ENCODE assay signal across 27 cellular contexts in the genomic region with DNA sequence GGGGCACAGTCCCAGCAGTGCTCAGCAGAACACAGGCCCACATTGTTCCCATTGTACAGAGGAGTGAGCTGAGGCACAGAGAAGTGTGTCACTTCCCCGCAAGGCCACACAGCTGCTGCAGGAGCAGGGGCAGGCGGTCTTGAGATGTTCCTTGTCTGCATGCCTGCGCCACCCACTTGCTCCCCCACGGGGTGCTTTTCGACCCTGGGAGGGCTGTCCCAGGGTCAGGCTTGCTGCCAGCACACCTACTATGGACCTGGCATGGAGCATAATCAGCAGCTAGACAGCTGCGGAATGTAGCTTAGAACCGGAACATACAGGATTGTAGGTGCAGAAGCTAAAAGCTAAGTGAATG. TPM values are rescaled to one million over a fixed set of nuclear protein-coding genes. Genes with fewer than 3 reads are reported as not detected.
A peak's percentile ranks its signal among the peaks of the same experiment; 100 is the strongest.
DNase-seq lines count a peak whose midpoint lies in the region; ATAC-seq and TF ChIP-seq lines count a peak whose summit lies in the region.
"Had no signal": no experiment of that assay in that cellular context is flagged by ENCODE, and none has a peak within 500 bp of the region (broad histone marks: within the 10 kb centered on the region; RNA-seq: fewer than 3 reads in every experiment).

No MANE protein-coding gene starts in this region.

- H3K9me3 Mint-ChIP-seq in activated T-cell treated with anti-CD3 and anti-CD28 coated beads, Interleukin-2, amount 50 U/mL, for 72 hours: no peaks in the 10 kb centered on the region
- H3K9me3 Mint-ChIP-seq in stimulated activated naive CD8-positive, alpha-beta T cell treated with anti-CD3 and anti-CD28 coated beads, Interleukin-15, amount 100 ng/mL, for 72 hours: no peaks in the 10 kb centered on the region
- H3K9me3 Mint-ChIP-seq: CD4-positive, alpha-beta memory T cell had no signal

- H3K27ac ChIP-seq in lower lobe of right lung: no peak overlapping the region
- H3K27ac ChIP-seq in suprapubic skin: no peak overlapping the region
- H3K27ac ChIP-seq: 22Rv1, BLaER1 had no signal

- H3K27me3 ChIP-seq in lower lobe of right lung (ENCODE audit: low read depth) (no peaks in the 10 kb centered on the region), suprapubic skin (no peaks in the 10 kb centered on the region)
- H3K27me3 ChIP-seq: BLaER1 had no signal

- H3K4me3 Mint-ChIP-seq in activated T-cell treated with anti-CD3 and anti-CD28 coated beads, Interleukin-2, amount 50 U/mL, for 72 hours: no peak overlapping the region
- H3K4me3 Mint-ChIP-seq in stimulated activated naive CD8-positive, alpha-beta T cell treated with anti-CD3 and anti-CD28 coated beads, Interleukin-15, amount 100 ng/mL, for 72 hours: no peak overlapping the region
- H3K4me3 Mint-ChIP-seq: CD4-positive, alpha-beta memory T cell; GM23338 had no signal

- DNase-seq in activated T-cell treated with anti-CD3 and anti-CD28 coated beads, Interleukin-2, amount 50 U/mL, for 1 hour: peak; percentile 3
- DNase-seq in activated T-cell treated with anti-CD3 and anti-CD28 coated beads, Interleukin-2, amount 50 U/mL, for 72 hours: no peak
- DNase-seq in NB4 (ENCODE audit: low read depth): no peak
- DNase-seq in lower lobe of right lung: peak; percentile 28
- peak; percentile 29 to 49 for DNase-seq in suprapubic skin (ENCODE audit: low spot score in 2 of 2)
- no peak for DNase-seq in NCI-H446 treated with DMSO at 0.1 percent for 48 hours (lab: John Stamatoyannopoulos, UW)
- no peak for DNase-seq in stimulated activated naive CD8-positive, alpha-beta T cell treated with anti-CD3 and anti-CD28 coated beads, Interleukin-15, amount 100 ng/mL, for 72 hours
- DNase-seq: ACHN; CD4-positive, alpha-beta memory T cell; DMS 273 treated with DMSO at 0.1 percent for 48 hours; DMS79 treated with DMSO at 0.1 percent for 48 hours; KBM-7; NCI-H1092 treated with DMSO at 0.1 percent for 48 hours; NCI-H146; NCI-H2029; NCI-H2227 treated with DMSO at 0.1 percent for 48 hours; NCI-H524; NCI-H774; NK-92 treated with Interleukin-12 subunit alpha and Interleukin-12 subunit beta, amount 100 ng/mL, for 24 hours; SIG-M5; SK-N-SH had no signal

- no peaks in the 10 kb centered on the region for H3K27me3 Mint-ChIP-seq in activated T-cell treated with anti-CD3 and anti-CD28 coated beads, Interleukin-2, amount 50 U/mL, for 72 hours (ENCODE audit: low read depth)
- H3K27me3 Mint-ChIP-seq in stimulated activated naive CD8-positive, alpha-beta T cell treated with anti-CD3 and anti-CD28 coated beads, Interleukin-15, amount 100 ng/mL, for 72 hours: no peaks in the 10 kb centered on the region
- H3K27me3 Mint-ChIP-seq: CD4-positive, alpha-beta memory T cell had no signal

- intact Hi-C loops in lower lobe of right lung (cut with DNase I): no loop called here

- TF ChIP-seq CTCF in NB4 (IDR thresholded peaks at IDR 0.05; ENCODE audit: low read depth, low read length): no peak
- TF ChIP-seq CTCF in lower lobe of right lung (IDR thresholded peaks at IDR 0.05): no peak
- TF ChIP-seq CTCF in suprapubic skin (IDR thresholded peaks at IDR 0.05): no peak

- peaks cover 63% of the 10 kb centered on the region for H3K36me3 ChIP-seq in lower lobe of right lung
- H3K36me3 ChIP-seq in suprapubic skin: peaks cover 40% of the 10 kb centered on the region

- no peak for ATAC-seq in activated T-cell treated with anti-CD3 and anti-CD28 coated beads, Interleukin-2, amount 50 U/mL, for 72 hours (replicated peaks in 1 of 2)
- ATAC-seq in lower lobe of right lung (no peak), GM18505 (IDR thresholded peaks at IDR 0.05; ENCODE audit: unreplicated experiment) (no peak)
- ATAC-seq in stimulated activated naive CD8-positive, alpha-beta T cell treated with anti-CD3 and anti-CD28 coated beads, Interleukin-15, amount 100 ng/mL, for 72 hours: no peak
- ATAC-seq: GM23338, HCT116 had no signal

- no peak for TF ChIP-seq EP300 in suprapubic skin (IDR thresholded peaks at IDR 0.05)

- H3K4me3 ChIP-seq in NB4 (ENCODE audit: low read depth, low read length) (no peak overlapping the region), lower lobe of right lung (no peak overlapping the region), suprapubic skin (no peak overlapping the region)
- H3K4me3 ChIP-seq: BLaER1, GM23338 had no signal

- H3K4me1 ChIP-seq in lower lobe of right lung (no peaks in the 10 kb centered on the region), suprapubic skin (peaks cover 5% of the 10 kb centered on the region)
- H3K4me1 ChIP-seq: Caco-2 had no signal

- H3K36me3 Mint-ChIP-seq in activated T-cell treated with anti-CD3 and anti-CD28 coated beads, Interleukin-2, amount 50 U/mL, for 72 hours (ENCODE audit: insufficient read depth in 2 of 2): peaks cover 2 to 19% of the 10 kb centered on the region in 2 donors

- H3K27ac Mint-ChIP-seq in activated T-cell treated with anti-CD3 and anti-CD28 coated beads, Interleukin-2, amount 50 U/mL, for 72 hours: no peak overlapping the region
- peak overlapping the region in 1 of 2 donors; percentile 54 for H3K27ac Mint-ChIP-seq in stimulated activated naive CD8-positive, alpha-beta T cell treated with anti-CD3 and anti-CD28 coated beads, Interleukin-15, amount 100 ng/mL, for 72 hours
- H3K27ac Mint-ChIP-seq: GM23338 had no signal

- WGBS in suprapubic skin: 89% methylated on average over 7 of the region's 7 CpGs

- peak; percentile 11 for TF ChIP-seq POLR2A in NB4 (IDR thresholded peaks at IDR 0.05; ENCODE audit: extremely low read depth, insufficient read length)
- TF ChIP-seq POLR2A in suprapubic skin (IDR thresholded peaks at IDR 0.05): no peak
- no peak for TF ChIP-seq POLR2A in GM18505 (IDR thresholded peaks at IDR 0.05; ENCODE audit: borderline replicate concordance, extremely low read depth, insufficient read depth, insufficient read length)

- no peaks in the 10 kb centered on the region for H3K4me1 Mint-ChIP-seq in activated T-cell treated with anti-CD3 and anti-CD28 coated beads, Interleukin-2, amount 50 U/mL, for 72 hours (ENCODE audit: low read depth)
- H3K4me1 Mint-ChIP-seq in stimulated activated naive CD8-positive, alpha-beta T cell treated with anti-CD3 and anti-CD28 coated beads, Interleukin-15, amount 100 ng/mL, for 72 hours: no peaks in the 10 kb centered on the region
- H3K4me1 Mint-ChIP-seq: GM23338 had no signal

- H3K9me3 ChIP-seq in lower lobe of right lung (no peaks in the 10 kb centered on the region), suprapubic skin (no peaks in the 10 kb centered on the region)
- H3K9me3 ChIP-seq: BLaER1, Caco-2, SK-N-SH had no signal

RNA-seq across cellular contexts. Expression of a gene that starts 7.8 kb away (rescaled TPM):
- total RNA-seq in activated T-cell treated with anti-CD3 and anti-CD28 coated beads, Interleukin-2, amount 50 U/mL, for 72 hours: 10 to 100 TPM; 51.7 to 52.3 TPM
- total RNA-seq in lower lobe of right lung (46.2 TPM), suprapubic skin (10 to 100 TPM; 32.0 to 81.3 (median 40.1) TPM)

RNA-seq across cellular contexts. Expression of a gene that starts 12.9 kb away (rescaled TPM):
- total RNA-seq in activated T-cell treated with anti-CD3 and anti-CD28 coated beads, Interleukin-2, amount 50 U/mL, for 72 hours: 10 to 100 TPM; 37.3 to 53.4 TPM
- total RNA-seq in lower lobe of right lung (19.1 TPM), suprapubic skin (10 to 100 TPM; 16.3 to 24.4 (median 21.8) TPM)

RNA-seq across cellular contexts. Expression of a gene that starts 47.5 kb away (rescaled TPM):
- total RNA-seq in activated T-cell treated with anti-CD3 and anti-CD28 coated beads, Interleukin-2, amount 50 U/mL, for 72 hours: 10 to 100 TPM; 29.8 to 31.2 TPM
- total RNA-seq in lower lobe of right lung: 32.2 TPM
- total RNA-seq in suprapubic skin: 100 to 1,000 TPM in 1 of 4 donors, 10 to 100 TPM in 3; 37.0 to 102 (median 65.7) TPM

Comparison
In these comparisons a context has a peak if more than half of its experiments do, and no peak if none do; other contexts are left out.
1. DNase-seq: peak in activated T-cell treated with anti-CD3 and anti-CD28 coated beads, Interleukin-2, amount 50 U/mL, for 1 hour (single experiment), lower lobe of right lung (single experiment) and suprapubic skin (2 of 2); none in activated T-cell treated with anti-CD3 and anti-CD28 coated beads, Interleukin-2, amount 50 U/mL, for 72 hours (0 of 2), NB4 (single experiment), NCI-H446 treated with DMSO at 0.1 percent for 48 hours (single experiment) and stimulated activated naive CD8-positive, alpha-beta T cell treated with anti-CD3 and anti-CD28 coated beads, Interleukin-15, amount 100 ng/mL, for 72 hours (0 of 2).